In the genomic region with DNA sequence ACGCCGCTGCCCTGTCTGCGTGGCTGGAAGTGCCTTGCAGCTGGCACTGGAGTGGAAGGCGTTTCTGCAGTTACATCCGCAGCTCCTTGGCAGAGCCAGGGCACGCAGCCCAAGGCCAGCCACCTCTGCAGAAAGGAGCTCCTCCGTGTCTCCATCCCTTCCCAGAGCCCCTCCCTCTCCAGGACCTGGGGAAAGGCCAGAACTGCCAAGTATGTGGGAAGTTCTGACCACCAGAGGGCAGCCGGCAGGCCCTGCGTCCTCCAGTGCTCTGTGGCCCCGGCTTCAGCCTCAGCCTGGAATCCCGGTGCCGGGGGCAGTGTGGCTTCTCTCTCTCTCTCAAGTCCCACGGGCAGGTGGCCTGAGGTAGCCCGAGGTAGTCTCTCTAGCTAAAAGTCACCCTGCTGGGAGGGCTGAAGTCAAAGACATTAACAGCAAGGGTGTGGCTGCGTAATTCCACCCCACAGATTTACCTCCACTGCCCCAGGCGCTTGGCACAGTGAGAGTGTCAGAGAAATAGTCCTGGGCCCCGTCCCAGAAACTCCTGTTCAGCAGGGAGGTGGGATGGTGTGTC, we compare ENCODE assay signal across 8 cellular contexts.
A peak's percentile ranks its signal among the peaks of the same experiment; 100 is the strongest.
DNase-seq lines count a peak whose midpoint lies in the region; ATAC-seq, FAIRE-seq and TF ChIP-seq lines count a peak whose summit lies in the region.

No MANE protein-coding gene starts in this region.

- H3K79me2 ChIP-seq in MM.1S (ENCODE audit: low read length) (no peaks in the 10 kb centered on the region), mammary epithelial cell (ENCODE audit: insufficient read depth, low read length) (no peaks in the 10 kb centered on the region), HepG2 (ENCODE audit: insufficient read depth, low read length) (no peaks in the 10 kb centered on the region)

- H3K4me3 ChIP-seq in MM.1S (ENCODE audit: low read length) = no peak overlapping the region
- no peak overlapping the region for H3K4me3 ChIP-seq in mammary epithelial cell (replicated peaks in 1 of 3; ENCODE audit: insufficient read depth in 1 of 3, low read depth in 2 of 3, low read length in 3 of 3)
- no peak overlapping the region for H3K4me3 ChIP-seq in HepG2 (replicated peaks in 1 of 3; ENCODE audit: insufficient read depth in 1 of 3, low read depth in 2 of 3, low read length in 3 of 3)

- no peak overlapping the region for H3K9ac ChIP-seq in MM.1S (ENCODE audit: low read length)
- H3K9ac ChIP-seq in mammary epithelial cell (ENCODE audit: insufficient read depth, low read length) = no peak overlapping the region
- no peak overlapping the region for H3K9ac ChIP-seq in HepG2 (ENCODE audit: insufficient read depth, low read depth, low read length)

- in situ Hi-C loops in mammary epithelial cell (cut with MboI; ENCODE audit: low sequenced_read_pairs in 2 of 2) (no loop called here), HepG2 (cut with HindIII; ENCODE audit: extremely low pct_ligation_motif_present, low pct_unique_long_range_greater_than_20kb) (no loop called here)

- dilution Hi-C loops in mammary epithelial cell (cut with HindIII; ENCODE audit: low sequenced_read_pairs) = loop anchor here (5.0 kb wide), 1 partner anchor 37 kb away; no protein-coding TSS in a partner anchor

- H3F3A ChIP-seq in MM.1S (ENCODE audit: insufficient read depth, low read length) = no peaks in the 10 kb centered on the region

- TF ChIP-seq POLR2A in HepG2 (IDR thresholded peaks at IDR 0.05; ENCODE audit: insufficient read depth in 1 of 2, low read depth in 2 of 2, low read length in 2 of 2) = no peak

- no peaks in the 10 kb centered on the region for H3K36me3 ChIP-seq in MM.1S (replicated peaks; ENCODE audit: insufficient read depth, low read length)
- H3K36me3 ChIP-seq in mammary epithelial cell (ENCODE audit: insufficient read depth, low read length) = no peaks in the 10 kb centered on the region
- no peaks in the 10 kb centered on the region for H3K36me3 ChIP-seq in HepG2 (replicated peaks in 1 of 2; ENCODE audit: control insufficient read depth in 1 of 2, insufficient read depth in 2 of 2, low read length in 2 of 2)

- H4K20me1 ChIP-seq in MM.1S (ENCODE audit: insufficient read depth, low read length) = no peaks in the 10 kb centered on the region
- no peaks in the 10 kb centered on the region for H4K20me1 ChIP-seq in mammary epithelial cell (ENCODE audit: insufficient read depth, low read length)
- no peaks in the 10 kb centered on the region; the same call in 1 of the 2 replicates for H4K20me1 ChIP-seq in HepG2 (ENCODE audit: insufficient read depth, low read length)

- no peaks in the 10 kb centered on the region for H3K4me1 ChIP-seq in MM.1S (ENCODE audit: low read length)
- H3K4me1 ChIP-seq in mammary epithelial cell (ENCODE audit: insufficient read depth, low read length) = no peaks in the 10 kb centered on the region
- no peaks in the 10 kb centered on the region for H3K4me1 ChIP-seq in HepG2 (ENCODE audit: insufficient read depth, low read length)

- H3K9me2 ChIP-seq in MM.1S (replicated peaks; ENCODE audit: insufficient read depth, low read length) = no peaks in the 10 kb centered on the region

- POLR2A ChIA-PET in HepG2 (lab: Yijun Ruan, JAX) = no interaction called here

- H3K27ac ChIP-seq in MM.1S (ENCODE audit: low read length) (no peak overlapping the region), mammary epithelial cell (ENCODE audit: insufficient read depth, low read depth, low read length) (no peak overlapping the region), HepG2 (ENCODE audit: extremely low read length, insufficient read depth, low read length) (no peak overlapping the region)

- H2AFZ ChIP-seq in MM.1S (ENCODE audit: low read length) = no peak overlapping the region
- H2AFZ ChIP-seq in mammary epithelial cell (ENCODE audit: low read depth, low read length) = no peak overlapping the region
- H2AFZ ChIP-seq in HepG2 (ENCODE audit: low read length) = no peak overlapping the region

- intact Hi-C loops in mammary epithelial cell (cut with micrococcal nuclease) (loop anchor here (1.0 to 5.0 kb wide), 2 partner anchors 330 to 633 kb away; no protein-coding TSS in a partner anchor), HepG2 (cut with micrococcal nuclease; ENCODE audit: unreplicated experiment) (no loop called here)

- TF ChIP-seq CTCF in MM.1S (IDR thresholded peaks at IDR 0.05; ENCODE audit: low read length) (peak; percentile 41), mammary epithelial cell (conservative IDR thresholded peaks at IDR 0.05 in 1 of 2, IDR thresholded peaks at IDR 0.05 in 1 of 2; ENCODE audit: extremely low read depth in 1 of 2, insufficient read depth in 1 of 2, low read depth in 1 of 2, low read length in 2 of 2) (peak; percentile 14 to 49), HepG2 (CRISPR knock-in tag; IDR thresholded peaks at IDR 0.05) (peak; percentile 78), GM20000 (IDR thresholded peaks at IDR 0.05; ENCODE audit: extremely low read depth, missing control alignments) (no peak)

- BruUV-seq in mammary epithelial cell (replicated peaks; lab: Mats Ljungman, UMichigan) = no TSS peak
- BruUV-seq in HepG2 (replicated peaks; lab: Mats Ljungman, UMichigan) = no TSS peak

- H3K9me3 ChIP-seq in MM.1S (replicated peaks; ENCODE audit: insufficient read depth, low read length) (no peaks in the 10 kb centered on the region), mammary epithelial cell (replicated peaks; ENCODE audit: insufficient read depth, low read length) (peaks cover 35% of the 10 kb centered on the region), HepG2 (ENCODE audit: low read length) (no peaks in the 10 kb centered on the region)

- no peak for TF ChIP-seq EP300 in HepG2 (IDR thresholded peaks at IDR 0.05; ENCODE audit: low read depth in 2 of 2, low read length in 2 of 2)
- no peak for TF ChIP-seq EP300 in HepG2 (CRISPR knock-in tag; IDR thresholded peaks at IDR 0.05; ENCODE audit: borderline replicate concordance)

- H3K27me3 ChIP-seq in MM.1S (replicated peaks; ENCODE audit: insufficient read depth, low read length) = peaks cover 100% of the 10 kb centered on the region
- H3K27me3 ChIP-seq in mammary epithelial cell (ENCODE audit: insufficient read depth, low read length) = no peaks in the 10 kb centered on the region
- H3K27me3 ChIP-seq in HepG2 (ENCODE audit: control insufficient read depth in 1 of 2, insufficient read depth in 2 of 2, low read length in 2 of 2) = peaks cover 15 to 90% of the 10 kb centered on the region in 2 experiments; a peak in 4 of 5 replicates

- H3K4me2 ChIP-seq in MM.1S (ENCODE audit: low read depth, low read length) (no peak overlapping the region), mammary epithelial cell (ENCODE audit: insufficient read depth, low read depth, low read length) (no peak overlapping the region), HepG2 (ENCODE audit: low read depth, low read length) (no peak overlapping the region)

- peak; percentile 53 for TF ChIP-seq RAD21 in HepG2 (CRISPR knock-in tag; IDR thresholded peaks at IDR 0.05)

- ATAC-seq in HepG2 = peak; percentile 92
- no peak for ATAC-seq in activated CD4-positive, CD25-positive, alpha-beta regulatory T cell treated with anti-CD3 and anti-CD28 coated beads, Interleukin-2, amount 50 U/mL, for 24 hours
- no peak for ATAC-seq in HG02870 (IDR thresholded peaks at IDR 0.05; ENCODE audit: unreplicated experiment)

- WGBS in mammary epithelial cell (ENCODE audit: low coverage, missing lambda C conversion rate) = 33% methylated on average over 10 of the region's 17 CpGs
- WGBS in HepG2 (ENCODE audit: low lambda C conversion rate) = 32% methylated on average over 8 of the region's 17 CpGs

- CTCF ChIA-PET in mammary epithelial cell (lab: Charles Lee; ENCODE audit: low non-redundant PET) = interaction anchor here (0.6 to 0.7 kb wide), 2 partner anchors 14 to 1331 kb away, joined by 3 to 4 read pairs; no protein-coding TSS in a partner anchor
- CTCF ChIA-PET in HepG2 (lab: Yijun Ruan, JAX; ENCODE audit: low intra/inter-chr PET ratio, low total read pairs) = interaction anchor here (1.6 kb wide), 1 partner anchor 634 kb away, joined by 11 read pairs; no protein-coding TSS in a partner anchor

- DNase-seq in DMS153 (lab: John Stamatoyannopoulos, UW) = peak; percentile 29
- DNase-seq in MM.1S = no peak
- peak; percentile 29 for DNase-seq in mammary epithelial cell
- peak; percentile 48 for DNase-seq in HepG2 (ENCODE audit: low spot score)
- no peak for DNase-seq in GM20000 (ENCODE audit: low spot score)
- no peak for DNase-seq in KG1 (lab: John Stamatoyannopoulos, UW)

- no peak for FAIRE-seq in HepG2 (lab: Jason Lieb, UNC)

TF ChIP-seq in HepG2, 621 proteins besides CTCF, POLR2A, EP300 and RAD21 (continues in another document):
- no peak for TF ChIP-seq HOXA7 (CRISPR knock-in tag; IDR thresholded peaks at IDR 0.05)
- TF ChIP-seq, protein P1, sequence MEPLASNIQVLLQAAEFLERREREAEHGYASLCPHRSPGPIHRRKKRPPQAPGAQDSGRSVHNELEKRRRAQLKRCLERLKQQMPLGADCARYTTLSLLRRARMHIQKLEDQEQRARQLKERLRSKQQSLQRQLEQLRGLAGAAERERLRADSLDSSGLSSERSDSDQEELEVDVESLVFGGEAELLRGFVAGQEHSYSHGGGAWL (CRISPR knock-in tag; IDR thresholded peaks at IDR 0.05) = no peak
- no peak for TF ChIP-seq MZF1 (CRISPR knock-in tag; IDR thresholded peaks at IDR 0.05; ENCODE audit: borderline replicate concordance)
- TF ChIP-seq NFKB2 (CRISPR knock-in tag; IDR thresholded peaks at IDR 0.05; ENCODE audit: borderline replicate concordance) = peak; percentile 27; the same call in 1 of the 2 replicates
- peak; percentile 72 for TF ChIP-seq XRCC5 (optimal IDR thresholded peaks at IDR 0.05; ENCODE audit: low read length)
- TF ChIP-seq EZH2 (conservative IDR thresholded peaks at IDR 0.05; ENCODE audit: low read depth, low read length) = peak; percentile 82; the same call in 1 of the 2 replicates
- no peak for TF ChIP-seq TEAD2 (CRISPR knock-in tag; IDR thresholded peaks at IDR 0.05)
- 0 out of 2 replicates have a peak, but pooled peaks have one; percentile 54 for TF ChIP-seq ZSCAN21 (CRISPR knock-in tag; IDR thresholded peaks at IDR 0.05; ENCODE audit: borderline replicate concordance)
- TF ChIP-seq SMC3 (IDR thresholded peaks at IDR 0.05; ENCODE audit: low read length) = peak; percentile 27; the same call in 1 of the 2 replicates
- TF ChIP-seq ZNF775 (CRISPR knock-in tag; IDR thresholded peaks at IDR 0.05; ENCODE audit: borderline replicate concordance) = no peak
- no peak for TF ChIP-seq ZFP1 (CRISPR knock-in tag; IDR thresholded peaks at IDR 0.05)
- no peak for TF ChIP-seq ZBTB42 (CRISPR knock-in tag; IDR thresholded peaks at IDR 0.05)

Comparison
In these comparisons a context has a peak if more than half of its experiments do, and no peak if none do; other contexts are left out.
1. DNase-seq: peak in DMS153 (single experiment), mammary epithelial cell (single experiment) and HepG2 (single experiment); none in MM.1S (single experiment), GM20000 (single experiment) and KG1 (single experiment).